Comparison of ENCODE assay signal across 15 cellular contexts in the genomic region with DNA sequence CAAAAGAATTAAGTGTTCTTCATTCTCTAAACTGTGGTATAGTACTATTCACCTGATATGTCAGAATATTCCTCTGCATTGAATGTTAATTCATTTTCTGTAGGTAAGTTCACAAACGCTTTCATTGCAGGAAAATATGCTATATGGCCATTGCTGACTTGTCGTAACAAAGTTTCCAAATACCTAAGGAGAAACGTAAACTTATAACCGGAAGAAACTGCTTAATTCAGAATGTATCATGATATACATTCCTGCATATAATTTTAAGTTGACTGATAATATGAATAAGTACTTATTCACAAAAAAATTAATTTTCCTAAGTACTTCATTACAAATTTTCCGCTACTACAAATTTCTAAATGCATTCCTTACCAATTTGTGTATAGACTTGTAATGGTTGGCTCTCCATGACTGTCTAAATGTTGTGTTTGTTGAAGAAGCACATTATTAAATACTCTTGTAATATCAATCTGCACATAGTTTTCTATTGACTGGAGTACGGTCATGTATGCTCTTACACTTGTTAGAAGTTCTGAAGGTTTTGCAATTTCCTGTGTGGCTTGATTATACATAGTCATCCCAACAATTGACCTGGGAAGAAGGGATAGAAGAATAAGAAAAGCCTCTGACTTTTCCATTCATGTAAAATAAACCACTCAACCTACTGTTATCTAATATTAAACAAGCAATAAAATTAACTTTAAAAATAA.
DNase-seq lines count a peak whose midpoint lies in the region; ATAC-seq and TF ChIP-seq lines count a peak whose summit lies in the region.
"Had no signal": no experiment of that assay in that cellular context is flagged by ENCODE, and none has a peak within 500 bp of the region (broad histone marks: within the 10 kb centered on the region; RNA-seq: fewer than 3 reads in every experiment).

No MANE protein-coding gene starts in this region.

- 90 to 93% methylated on average over 6 of the region's 6 CpGs for WGBS in GM23248 (ENCODE audit: low coverage in 1 of 2, low lambda C conversion rate in 2 of 2, missing lambda C conversion rate in 2 of 2), 2 experiments
- WGBS in mesendoderm (ENCODE audit: extremely low coverage, insufficient coverage, low lambda C conversion rate), result 100% methylated on average over 1 of the region's 6 CpGs

- H2AFZ ChIP-seq in ACC112 (ENCODE audit: low read length, unreplicated experiment) (no peak overlapping the region), GM23248 (no peak overlapping the region)

- peaks cover 33% of the 10 kb centered on the region; the same call in 1 of the 2 replicates for H3F3A ChIP-seq in GM23248 (ENCODE audit: insufficient read depth)

- H3K79me2 ChIP-seq in ACC112 (ENCODE audit: control insufficient read depth, insufficient read depth, low read length, unreplicated experiment) (no peaks in the 10 kb centered on the region), GM23248 (ENCODE audit: insufficient read depth) (peaks cover 24% of the 10 kb centered on the region), mesendoderm (ENCODE audit: control insufficient read depth, insufficient read depth, low read length) (no peaks in the 10 kb centered on the region)

- H3K9me2 ChIP-seq in GM23248 (ENCODE audit: insufficient read depth), result no peaks in the 10 kb centered on the region

- no peak overlapping the region for H4K8ac ChIP-seq in mesendoderm (ENCODE audit: low read depth, low read length)

- H3K4ac ChIP-seq in mesendoderm (ENCODE audit: low read depth, low read length), result no peak overlapping the region

- no peak overlapping the region for H2BK5ac ChIP-seq in mesendoderm (ENCODE audit: low read length)

- H3K4me3 ChIP-seq in ACC112 (ENCODE audit: low read depth, low read length) (no peak overlapping the region), GM23248 (no peak overlapping the region), adipocyte (ENCODE audit: low read length) (no peak overlapping the region), fibroblast of mammary gland (ENCODE audit: control insufficient read depth, low read depth, low read length) (no peak overlapping the region), mesendoderm (ENCODE audit: low read length) (no peak overlapping the region)
- H3K4me3 ChIP-seq: gastroesophageal sphincter, pancreas, SJSA1, vagina had no signal

- H3K79me1 ChIP-seq in mesendoderm (ENCODE audit: low read length), result peaks cover 3% of the 10 kb centered on the region

- no peak overlapping the region for H3K23ac ChIP-seq in mesendoderm (ENCODE audit: low read length)

- H3K27ac ChIP-seq in ACC112 (ENCODE audit: low read depth, low read length), result peak overlapping the region; percentile 60
- H3K27ac ChIP-seq in GM23248, result peak overlapping the region; percentile 28
- H3K27ac ChIP-seq in mesendoderm (ENCODE audit: low read depth, low read length), result no peak overlapping the region
- H3K27ac ChIP-seq: gastroesophageal sphincter, pancreas, SJSA1, vagina had no signal

- peak; percentile 65 for DNase-seq in GM23248
- peak; percentile 44 for DNase-seq in adipocyte (ENCODE audit: low read depth)
- peak; percentile 36 for DNase-seq in fibroblast of mammary gland (ENCODE audit: low read depth)
- DNase-seq in activated T-cell treated with anti-CD3 and anti-CD28 coated beads for 4 hours, result no peak
- no peak for DNase-seq in mesendoderm
- no peak for DNase-seq in DMS53 treated with DMSO at 0.1 percent for 48 hours (lab: John Stamatoyannopoulos, UW; ENCODE audit: unreplicated experiment)
- DNase-seq: activated CD4-positive, CD25-positive, alpha-beta regulatory T cell; naive B cell; NCI-H187 treated with DMSO at 0.1 percent for 48 hours; pancreas had no signal

- ATAC-seq in GM18907 (IDR thresholded peaks at IDR 0.05; ENCODE audit: unreplicated experiment), result no peak
- ATAC-seq: gastroesophageal sphincter, pancreas had no signal

- H4K20me1 ChIP-seq in GM23248 (ENCODE audit: insufficient read depth), result no peaks in the 10 kb centered on the region

- H4K5ac ChIP-seq in mesendoderm (ENCODE audit: low read length), result no peak overlapping the region

- H3K4me2 ChIP-seq in GM23248 (ENCODE audit: unreplicated experiment) (no peak overlapping the region), mesendoderm (ENCODE audit: low read length) (no peak overlapping the region)

- H2BK15ac ChIP-seq in mesendoderm (replicated peaks; ENCODE audit: low read depth), result no peak overlapping the region

- H3K18ac ChIP-seq in mesendoderm (ENCODE audit: low read length), result no peak overlapping the region

- TF ChIP-seq CTCF in fibroblast of mammary gland (conservative IDR thresholded peaks at IDR 0.05; ENCODE audit: control insufficient read depth, insufficient read depth, low read depth, low read length), result no peak

- in situ Hi-C loops in GM23248 (cut with MboI), result no loop called here

- H2BK120ac ChIP-seq in mesendoderm (ENCODE audit: low read depth, low read length), result no peak overlapping the region

- H3K56ac ChIP-seq in mesendoderm (ENCODE audit: low read length), result no peak overlapping the region

- no peaks in the 10 kb centered on the region for H3K27me3 ChIP-seq in ACC112 (ENCODE audit: insufficient read depth, low read length)
- no peaks in the 10 kb centered on the region for H3K27me3 ChIP-seq in GM23248 (replicated peaks; ENCODE audit: insufficient read depth)
- no peaks in the 10 kb centered on the region for H3K27me3 ChIP-seq in adipocyte (replicated peaks; ENCODE audit: control insufficient read depth, insufficient read depth, low read length)
- no peaks in the 10 kb centered on the region for H3K27me3 ChIP-seq in mesendoderm (ENCODE audit: insufficient read depth, low read length, poor library complexity)
- H3K27me3 ChIP-seq: gastroesophageal sphincter, pancreas, SJSA1, vagina had no signal

- no peak overlapping the region for H2AK5ac ChIP-seq in mesendoderm (ENCODE audit: low read length)

- H3K4me1 ChIP-seq in ACC112 (ENCODE audit: control insufficient read depth, insufficient read depth, low read length, unreplicated experiment) (peaks cover 40% of the 10 kb centered on the region), GM23248 (ENCODE audit: insufficient read depth) (no peaks in the 10 kb centered on the region), adipocyte (ENCODE audit: control insufficient read depth, insufficient read depth, low read length) (peaks cover 6% of the 10 kb centered on the region), mesendoderm (ENCODE audit: control insufficient read depth, low read depth, low read length) (peaks cover 3% of the 10 kb centered on the region)
- H3K4me1 ChIP-seq: gastroesophageal sphincter, pancreas, vagina had no signal

- no peaks in the 10 kb centered on the region for H3K9me3 ChIP-seq in GM23248 (ENCODE audit: low read depth)
- no peaks in the 10 kb centered on the region for H3K9me3 ChIP-seq in adipocyte (ENCODE audit: control insufficient read depth, low read length)
- H3K9me3 ChIP-seq: gastroesophageal sphincter, pancreas, SJSA1, vagina had no signal

- H3K9ac ChIP-seq in GM23248 (no peak overlapping the region), adipocyte (ENCODE audit: low read length) (no peak overlapping the region), mesendoderm (ENCODE audit: low read length) (no peak overlapping the region)

- H3K36me3 ChIP-seq in ACC112 (ENCODE audit: insufficient read depth, low read length), result peaks cover 26% of the 10 kb centered on the region
- H3K36me3 ChIP-seq in GM23248 (ENCODE audit: low read depth), result peaks cover 66% of the 10 kb centered on the region
- H3K36me3 ChIP-seq in adipocyte (ENCODE audit: control insufficient read depth, insufficient read depth, low read length, severe bottlenecking), result peaks cover 81% of the 10 kb centered on the region
- H3K36me3 ChIP-seq in mesendoderm (ENCODE audit: control insufficient read depth, insufficient read depth, low read length), result no peaks in the 10 kb centered on the region

Comparison
In these comparisons a context has a peak if more than half of its experiments do, and no peak if none do; other contexts are left out.
1. DNase-seq: peak in GM23248 (single experiment), adipocyte (single experiment) and fibroblast of mammary gland (single experiment); none in activated T-cell treated with anti-CD3 and anti-CD28 coated beads for 4 hours (single experiment), mesendoderm (single experiment) and DMS53 treated with DMSO at 0.1 percent for 48 hours (single experiment).